Comparison of ENCODE assay signal across 8 cellular contexts in genomic region chr6:142945071-142945445, GRCh38. TPM values are rescaled to one million over a fixed set of nuclear protein-coding genes. Genes with fewer than 3 reads are reported as not detected.
DNase-seq lines count a peak whose midpoint lies in the region; ATAC-seq and TF ChIP-seq lines count a peak whose summit lies in the region.

TSS of gene HIVEP2 (minus strand) at chr6:142945176. CDS start at chr6:142774738, 170,438 bp downstream.

- peaks cover 50% of the 10 kb centered on the region for H3K4me1 Mint-ChIP-seq in activated CD8-positive, alpha-beta T cell treated with anti-CD3 and anti-CD28 coated beads, Interleukin-2, amount 10 ng/mL, durations not matched to agents 7 days and 5 days (ENCODE audit: low read depth)

- CTCF ChIA-PET in activated CD8-positive, alpha-beta T cell treated with anti-CD3 and anti-CD28 coated beads, Interleukin-2, amount 10 ng/mL, durations not matched to agents 7 days and 5 days (lab: Charles Lee), result interaction anchor here (1.8 kb wide), 1 partner anchor 14 kb away, joined by 6 read pairs; no protein-coding TSS in a partner anchor

- DNase-seq in GM13976 (ENCODE audit: low spot score), result peak; percentile 71
- peak; percentile 12 for DNase-seq in NCI-H510A treated with DMSO at 0.1 percent for 48 hours (lab: John Stamatoyannopoulos, UW)
- DNase-seq in activated CD8-positive, alpha-beta T cell treated with anti-CD3 and anti-CD28 coated beads, Interleukin-2, amount 10 ng/mL, durations not matched to agents 7 days and 5 days, result peak; percentile 80
- DNase-seq in ecto neural progenitor cell (ENCODE audit: low spot score), result peak; percentile 85
- DNase-seq in lung microvascular endothelial cell (ENCODE audit: low read depth in 2 of 2), result peak; percentile 91 to 95
- DNase-seq in stimulated activated CD8-positive, alpha-beta memory T cell treated with anti-CD3 and anti-CD28 coated beads, Interleukin-12 subunit alpha, Interleukin-12 subunit beta, amount 100 ng/mL, for 24 hours (ENCODE audit: extremely low read depth), result peak; percentile 82

- H3K27me3 Mint-ChIP-seq in activated CD8-positive, alpha-beta T cell treated with anti-CD3 and anti-CD28 coated beads, Interleukin-2, amount 10 ng/mL, durations not matched to agents 7 days and 5 days (ENCODE audit: low read depth), result peaks cover 3% of the 10 kb centered on the region

- H3K27ac Mint-ChIP-seq in activated CD8-positive, alpha-beta T cell treated with anti-CD3 and anti-CD28 coated beads, Interleukin-2, amount 10 ng/mL, durations not matched to agents 7 days and 5 days, result peak within 1 kb of the TSS; percentile 100

- in situ Hi-C loops in GM13976 (cut with MboI; ENCODE audit: low sequenced_read_pairs, unreplicated experiment), result loop anchor here (10.0 kb wide), 1 partner anchor 250 kb away; no protein-coding TSS in a partner anchor

- POLR2A ChIA-PET in activated CD8-positive, alpha-beta T cell treated with anti-CD3 and anti-CD28 coated beads, Interleukin-2, amount 10 ng/mL, durations not matched to agents 7 days and 5 days (lab: Charles Lee), result interaction anchor here (0.6 to 2.8 kb wide), 18 partner anchors 10 to 126 kb away, joined by 3 to 64 read pairs (median 4); no protein-coding TSS in a partner anchor

- peaks cover 14% of the 10 kb centered on the region for H3K36me3 Mint-ChIP-seq in activated CD8-positive, alpha-beta T cell treated with anti-CD3 and anti-CD28 coated beads, Interleukin-2, amount 10 ng/mL, durations not matched to agents 7 days and 5 days (ENCODE audit: low read depth)

- peak; percentile 30 for ATAC-seq in HG02798 (IDR thresholded peaks at IDR 0.05; ENCODE audit: poor library complexity, unreplicated experiment)
- ATAC-seq in activated CD8-positive, alpha-beta T cell treated with anti-CD3 and anti-CD28 coated beads, Interleukin-2, amount 10 ng/mL, durations not matched to agents 7 days and 5 days, result peak; percentile 22
- ATAC-seq in HG03457 (IDR thresholded peaks at IDR 0.05; ENCODE audit: unreplicated experiment), result no peak

- peak within 1 kb of the TSS; percentile 100 for H3K4me3 Mint-ChIP-seq in activated CD8-positive, alpha-beta T cell treated with anti-CD3 and anti-CD28 coated beads, Interleukin-2, amount 10 ng/mL, durations not matched to agents 7 days and 5 days

- no peak for TF ChIP-seq CTCF in GM13976 (IDR thresholded peaks at IDR 0.05; ENCODE audit: borderline replicate concordance, control extremely low read depth, extremely low read depth, insufficient read depth, missing control alignments)

- H3K9me3 Mint-ChIP-seq in activated CD8-positive, alpha-beta T cell treated with anti-CD3 and anti-CD28 coated beads, Interleukin-2, amount 10 ng/mL, durations not matched to agents 7 days and 5 days (ENCODE audit: insufficient read depth), result no peaks in the 10 kb centered on the region

RNA-seq across cellular contexts. Expression of gene HIVEP2, which starts in this region (rescaled TPM):
- 10 to 100 TPM; 22.8 to 23.1 TPM for total RNA-seq in activated CD8-positive, alpha-beta T cell treated with anti-CD3 and anti-CD28 coated beads, Interleukin-2, amount 10 ng/mL, durations not matched to agents 7 days and 5 days
- total RNA-seq in lung microvascular endothelial cell, result 5.9 and 14.3 TPM in 2 replicates

Comparison
In these comparisons a context has a peak if more than half of its experiments do, and no peak if none do; other contexts are left out.
1. DNase-seq: peak in every context shown above with its lines; median percentile 93 in lung microvascular endothelial cell; 85 in ecto neural progenitor cell; 82 in stimulated activated CD8-positive, alpha-beta memory T cell treated with anti-CD3 and anti-CD28 coated beads, Interleukin-12 subunit alpha, Interleukin-12 subunit beta, amount 100 ng/mL, for 24 hours; 80 in activated CD8-positive, alpha-beta T cell treated with anti-CD3 and anti-CD28 coated beads, Interleukin-2, amount 10 ng/mL, durations not matched to agents 7 days and 5 days; 71 in GM13976; 12 in NCI-H510A treated with DMSO at 0.1 percent for 48 hours.